12 cellular contexts compared by ENCODE assay signal in the genomic region with DNA sequence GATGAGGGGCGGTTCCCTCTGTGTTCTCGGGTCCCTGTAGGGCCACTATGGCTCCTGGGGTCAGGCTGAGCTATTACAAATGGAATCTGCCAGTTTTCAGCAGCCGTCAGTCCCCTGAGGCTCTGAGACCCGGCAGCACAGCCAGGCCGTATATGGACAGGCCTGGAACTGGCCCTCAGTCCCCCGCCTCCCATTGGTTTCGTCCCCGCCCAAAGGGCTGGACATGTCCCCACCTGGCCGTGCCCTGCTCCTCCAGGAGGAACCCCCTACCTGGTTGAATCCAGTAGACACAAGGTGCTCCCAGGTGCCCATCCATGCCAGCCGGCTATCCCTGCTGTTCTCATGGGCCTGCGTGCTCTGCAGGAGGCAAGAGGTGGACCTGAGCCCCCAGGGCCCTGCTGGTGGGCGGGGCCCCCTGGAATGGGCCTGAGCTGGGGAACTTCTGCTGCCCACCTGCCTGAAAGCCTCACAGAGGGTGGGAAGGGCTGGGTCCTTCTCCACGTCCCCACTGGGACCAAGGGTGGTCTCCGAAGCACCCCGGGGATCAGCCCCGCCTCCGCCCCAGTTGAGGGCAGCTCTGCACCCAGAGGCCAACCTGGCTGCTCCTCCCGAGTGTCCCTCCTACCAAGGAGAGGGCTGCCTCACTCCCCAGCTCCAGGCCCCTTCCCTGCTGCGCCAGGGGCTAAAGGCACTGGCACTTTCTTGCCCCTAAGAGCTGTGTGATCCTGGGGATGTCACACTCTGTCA. TPM values are rescaled to one million over a fixed set of nuclear protein-coding genes. Genes with fewer than 3 reads are reported as not detected.
DNase-seq lines count a peak whose midpoint lies in the region; ATAC-seq and TF ChIP-seq lines count a peak whose summit lies in the region.
"Had no signal": no experiment of that assay in that cellular context is flagged by ENCODE, and none has a peak within 500 bp of the region (broad histone marks: within the 10 kb centered on the region; RNA-seq: fewer than 3 reads in every experiment).

No MANE protein-coding gene starts in this region.

- H3K27me3 ChIP-seq in adipocyte (replicated peaks; ENCODE audit: control insufficient read depth, insufficient read depth, low read length) (no peaks in the 10 kb centered on the region), left ventricle myocardium inferior (ENCODE audit: low read depth) (no peaks in the 10 kb centered on the region)

- DNase-seq in EH (ENCODE audit: low read depth): peak; percentile 91
- DNase-seq in adipocyte (ENCODE audit: low read depth): peak; percentile 46
- peak; percentile 51 for DNase-seq in left ventricle myocardium inferior
- DNase-seq in activated T-helper 2 cell treated with anti-CD3 and anti-CD28 coated beads, Interferon-gamma antibody, Interleukin-2, Interleukin-4, amounts not matched to agents 10 μg/mL and 5 μg/mL and 100 μg/mL, durations not matched to agents 14 hours and 24 hours and 36 hours (ENCODE audit: low spot score): no peak
- DNase-seq in NCI-H1417 (lab: John Stamatoyannopoulos, UW): no peak
- DNase-seq: activated CD4-positive, alpha-beta T cell treated with anti-CD3 and anti-CD28 coated beads, Interleukin-2, amount 10 ng/mL, durations not matched to agents 7 days and 5 days; activated naive CD4-positive, alpha-beta T cell; NCI-H82 had no signal

- H3K9me3 ChIP-seq in adipocyte (ENCODE audit: control insufficient read depth, low read length) (no peaks in the 10 kb centered on the region), left ventricle myocardium inferior (replicated peaks) (no peaks in the 10 kb centered on the region)

- H3K9ac ChIP-seq in adipocyte (ENCODE audit: low read length): peak overlapping the region; percentile 39

- H3K27me3 Mint-ChIP-seq in activated T-helper 2 cell treated with anti-CD3 and anti-CD28 coated beads, Interferon-gamma antibody, Interleukin-2, Interleukin-4, amounts not matched to agents 10 μg/mL and 5 μg/mL and 100 μg/mL, durations not matched to agents 14 hours and 24 hours and 36 hours (ENCODE audit: low read depth): no peaks in the 10 kb centered on the region
- H3K27me3 Mint-ChIP-seq: activated CD4-positive, alpha-beta T cell treated with anti-CD3 and anti-CD28 coated beads, Interleukin-2, amount 10 ng/mL, durations not matched to agents 7 days and 5 days had no signal

- H3K4me3 Mint-ChIP-seq in activated T-helper 2 cell treated with anti-CD3 and anti-CD28 coated beads, Interferon-gamma antibody, Interleukin-2, Interleukin-4, amounts not matched to agents 10 μg/mL and 5 μg/mL and 100 μg/mL, durations not matched to agents 14 hours and 24 hours and 36 hours (ENCODE audit: low read depth): no peak overlapping the region
- H3K4me3 Mint-ChIP-seq: activated CD4-positive, alpha-beta T cell treated with anti-CD3 and anti-CD28 coated beads, Interleukin-2, amount 10 ng/mL, durations not matched to agents 7 days and 5 days had no signal

- no peak for ATAC-seq in HG02588 (IDR thresholded peaks at IDR 0.05; ENCODE audit: unreplicated experiment)
- ATAC-seq in HG03439 (IDR thresholded peaks at IDR 0.05; ENCODE audit: unreplicated experiment): no peak

- H3K4me3 ChIP-seq in adipocyte (ENCODE audit: low read length) (no peak overlapping the region), left ventricle myocardium inferior (no peak overlapping the region), skin epidermis (no peak overlapping the region)

- no peak for TF ChIP-seq CTCF in left ventricle myocardium inferior (IDR thresholded peaks at IDR 0.05; ENCODE audit: borderline replicate concordance)

- no peaks in the 10 kb centered on the region for H3K9me3 Mint-ChIP-seq in activated T-helper 2 cell treated with anti-CD3 and anti-CD28 coated beads, Interferon-gamma antibody, Interleukin-2, Interleukin-4, amounts not matched to agents 10 μg/mL and 5 μg/mL and 100 μg/mL, durations not matched to agents 14 hours and 24 hours and 36 hours
- H3K9me3 Mint-ChIP-seq: activated CD4-positive, alpha-beta T cell treated with anti-CD3 and anti-CD28 coated beads, Interleukin-2, amount 10 ng/mL, durations not matched to agents 7 days and 5 days had no signal

- no peak overlapping the region for H3K27ac Mint-ChIP-seq in activated T-helper 2 cell treated with anti-CD3 and anti-CD28 coated beads, Interferon-gamma antibody, Interleukin-2, Interleukin-4, amounts not matched to agents 10 μg/mL and 5 μg/mL and 100 μg/mL, durations not matched to agents 14 hours and 24 hours and 36 hours
- H3K27ac Mint-ChIP-seq: activated CD4-positive, alpha-beta T cell treated with anti-CD3 and anti-CD28 coated beads, Interleukin-2, amount 10 ng/mL, durations not matched to agents 7 days and 5 days had no signal

- peaks cover 68% of the 10 kb centered on the region for H3K4me1 ChIP-seq in adipocyte (ENCODE audit: control insufficient read depth, insufficient read depth, low read length)
- peaks cover 94% of the 10 kb centered on the region for H3K4me1 ChIP-seq in left ventricle myocardium inferior

- peaks cover 7% of the 10 kb centered on the region for H3K36me3 Mint-ChIP-seq in activated T-helper 2 cell treated with anti-CD3 and anti-CD28 coated beads, Interferon-gamma antibody, Interleukin-2, Interleukin-4, amounts not matched to agents 10 μg/mL and 5 μg/mL and 100 μg/mL, durations not matched to agents 14 hours and 24 hours and 36 hours (ENCODE audit: low read depth)

- H3K36me3 ChIP-seq in adipocyte (ENCODE audit: control insufficient read depth, insufficient read depth, low read length, severe bottlenecking) (peaks cover 5% of the 10 kb centered on the region), left ventricle myocardium inferior (peaks cover 6% of the 10 kb centered on the region)

- intact Hi-C loops in left ventricle myocardium inferior (cut with micrococcal nuclease): no loop called here
- intact Hi-C loops in activated T-helper 2 cell treated with anti-CD3 and anti-CD28 coated beads, Interferon-gamma antibody, Interleukin-2, Interleukin-4, amounts not matched to agents 10 μg/mL and 5 μg/mL and 100 μg/mL, durations not matched to agents 14 hours and 24 hours and 36 hours (cut with micrococcal nuclease): no loop called here

- H3K4me1 Mint-ChIP-seq in activated T-helper 2 cell treated with anti-CD3 and anti-CD28 coated beads, Interferon-gamma antibody, Interleukin-2, Interleukin-4, amounts not matched to agents 10 μg/mL and 5 μg/mL and 100 μg/mL, durations not matched to agents 14 hours and 24 hours and 36 hours (ENCODE audit: low read depth): no peaks in the 10 kb centered on the region

- H3K27ac ChIP-seq in left ventricle myocardium inferior (replicated peaks): peak overlapping the region; percentile 84
- peak overlapping the region in 11 of 21 experiments; percentile 5 to 79 (median 52) for H3K27ac ChIP-seq in skin epidermis
- H3K27ac ChIP-seq: C4-2B had no signal

RNA-seq across cellular contexts. Expression of a gene that starts 16.8 kb away (rescaled TPM):
- 5.5 TPM for total RNA-seq in left ventricle myocardium inferior
- 0.16 TPM in 1 of 2 replicates, not detected in the other for total RNA-seq in activated T-helper 2 cell treated with anti-CD3 and anti-CD28 coated beads, Interferon-gamma antibody, Interleukin-2, Interleukin-4, amounts not matched to agents 10 μg/mL and 5 μg/mL and 100 μg/mL, durations not matched to agents 14 hours and 24 hours and 36 hours
- total RNA-seq: activated CD4-positive, alpha-beta T cell treated with anti-CD3 and anti-CD28 coated beads, Interleukin-2, amount 10 ng/mL, durations not matched to agents 7 days and 5 days had no signal

RNA-seq across cellular contexts. Expression of a gene that starts 27.9 kb away (rescaled TPM):
- 12.5 TPM for total RNA-seq in left ventricle myocardium inferior
- total RNA-seq in activated T-helper 2 cell treated with anti-CD3 and anti-CD28 coated beads, Interferon-gamma antibody, Interleukin-2, Interleukin-4, amounts not matched to agents 10 μg/mL and 5 μg/mL and 100 μg/mL, durations not matched to agents 14 hours and 24 hours and 36 hours: 92.5 and 101 TPM in 2 replicates

RNA-seq across cellular contexts. Expression of a gene that starts 37.2 kb away (rescaled TPM):
- 74.2 TPM for total RNA-seq in left ventricle myocardium inferior
- 77.1 and 88.4 TPM in 2 replicates for total RNA-seq in activated T-helper 2 cell treated with anti-CD3 and anti-CD28 coated beads, Interferon-gamma antibody, Interleukin-2, Interleukin-4, amounts not matched to agents 10 μg/mL and 5 μg/mL and 100 μg/mL, durations not matched to agents 14 hours and 24 hours and 36 hours

RNA-seq across cellular contexts. Expression of a gene that starts 37.3 kb away (rescaled TPM):
- 67.3 TPM for total RNA-seq in left ventricle myocardium inferior
- 73.1 and 73.8 TPM in 2 replicates for total RNA-seq in activated T-helper 2 cell treated with anti-CD3 and anti-CD28 coated beads, Interferon-gamma antibody, Interleukin-2, Interleukin-4, amounts not matched to agents 10 μg/mL and 5 μg/mL and 100 μg/mL, durations not matched to agents 14 hours and 24 hours and 36 hours

Comparison
In these comparisons a context has a peak if more than half of its experiments do, and no peak if none do; other contexts are left out.
1. DNase-seq: peak in EH (single experiment), adipocyte (single experiment) and left ventricle myocardium inferior (single experiment); none in activated T-helper 2 cell treated with anti-CD3 and anti-CD28 coated beads, Interferon-gamma antibody, Interleukin-2, Interleukin-4, amounts not matched to agents 10 μg/mL and 5 μg/mL and 100 μg/mL, durations not matched to agents 14 hours and 24 hours and 36 hours (single experiment) and NCI-H1417 (0 of 3).